In the genomic region with DNA sequence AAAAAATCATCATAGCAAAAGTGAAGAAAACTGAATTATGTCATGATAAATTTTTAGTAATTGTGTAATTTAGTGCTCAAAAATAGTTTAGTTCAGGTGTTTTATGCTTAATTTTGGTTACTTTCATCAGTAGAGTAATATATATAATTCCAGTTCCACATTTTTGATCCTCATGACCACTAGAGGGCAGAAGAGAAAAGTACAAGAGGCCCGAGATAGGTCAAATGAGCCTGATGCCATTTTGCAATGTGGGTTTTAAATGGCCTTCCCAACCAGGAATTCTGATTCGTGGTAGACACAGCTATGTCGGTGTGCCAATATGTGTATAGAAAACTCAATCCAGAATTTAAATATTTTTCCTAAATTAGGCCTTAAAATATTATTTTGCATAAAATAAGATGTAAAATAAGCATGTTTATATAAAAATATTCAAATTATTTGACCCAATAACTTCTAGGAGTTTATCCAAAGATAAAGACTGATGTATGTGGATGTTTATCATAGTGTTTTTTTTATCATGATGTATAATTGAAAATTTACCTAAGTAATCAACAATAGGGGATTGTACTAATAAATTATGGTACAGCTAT, we compare ENCODE assay signal across 1 cellular context.
TF ChIP-seq lines count a peak whose summit lies in the region.

No MANE protein-coding gene starts in this region.

TF ChIP-seq in K562, 482 proteins besides CTCF, POLR2A, EP300 and RAD21 (continued from another document):
- TF ChIP-seq ZNF239 (CRISPR knock-in tag; IDR thresholded peaks at IDR 0.05) = peak; percentile 28; the same call in 1 of the 2 replicates
- TF ChIP-seq, protein P1, sequence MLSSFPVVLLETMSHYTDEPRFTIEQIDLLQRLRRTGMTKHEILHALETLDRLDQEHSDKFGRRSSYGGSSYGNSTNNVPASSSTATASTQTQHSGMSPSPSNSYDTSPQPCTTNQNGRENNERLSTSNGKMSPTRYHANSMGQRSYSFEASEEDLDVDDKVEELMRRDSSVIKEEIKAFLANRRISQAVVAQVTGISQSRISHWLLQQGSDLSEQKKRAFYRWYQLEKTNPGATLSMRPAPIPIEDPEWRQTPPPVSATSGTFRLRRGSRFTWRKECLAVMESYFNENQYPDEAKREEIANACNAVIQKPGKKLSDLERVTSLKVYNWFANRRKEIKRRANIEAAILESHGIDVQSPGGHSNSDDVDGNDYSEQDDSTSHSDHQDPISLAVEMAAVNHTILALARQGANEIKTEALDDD (IDR thresholded peaks at IDR 0.05) = no peak
- TF ChIP-seq CEBPB (tag; IDR thresholded peaks at IDR 0.05) = peak; percentile 68
